ENCODE assay signal across 8 cellular contexts in the genomic region with DNA sequence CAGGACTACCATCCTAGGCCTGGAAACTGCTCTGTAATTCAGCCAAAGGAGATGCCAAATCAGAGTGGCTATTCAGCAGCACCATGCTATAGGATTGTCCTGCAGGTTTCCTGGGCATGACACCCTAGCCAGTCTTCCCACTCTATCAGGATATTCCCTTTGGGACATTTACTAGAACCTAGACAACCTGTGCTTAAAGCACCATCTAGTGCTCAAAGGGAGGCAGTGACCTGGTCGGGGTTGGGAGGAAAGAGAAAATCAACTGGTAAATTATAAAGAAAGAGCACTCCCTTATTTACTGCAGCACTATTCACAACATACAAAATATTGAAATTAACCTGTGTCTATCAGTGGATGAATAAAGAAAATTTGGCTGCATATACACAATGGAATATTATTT.
DNase-seq lines count a peak whose midpoint lies in the region; ATAC-seq and TF ChIP-seq lines count a peak whose summit lies in the region.

No MANE protein-coding gene starts in this region.

- H2AFZ ChIP-seq in H9 (ENCODE audit: low read length) (no peak overlapping the region), SU-DHL-6 (ENCODE audit: low read depth, low read length, severe bottlenecking) (no peak overlapping the region)

- no peak overlapping the region for H3K27ac Mint-ChIP-seq in H9

- H3K4me2 ChIP-seq in H9 (ENCODE audit: insufficient read depth, insufficient read length, low read length) (no peak overlapping the region), SU-DHL-6 (ENCODE audit: low read depth, low read length, poor library complexity, severe bottlenecking) (no peak overlapping the region)

- no peaks in the 10 kb centered on the region for H3K27me3 Mint-ChIP-seq in H9 (ENCODE audit: low read depth)

- no peak overlapping the region for H2BK20ac ChIP-seq in H9 (ENCODE audit: low read depth, low read length, poor library complexity, severe bottlenecking)

- H3K9me2 ChIP-seq in SU-DHL-6 (replicated peaks; ENCODE audit: insufficient read depth, low read length), result no peaks in the 10 kb centered on the region

- H2AK5ac ChIP-seq in H9 (ENCODE audit: insufficient read length, low read length), result no peak overlapping the region

- TF ChIP-seq CTCF in AG09309 (IDR thresholded peaks at IDR 0.05; ENCODE audit: control insufficient read depth, insufficient read depth, low read depth, low read length, missing control alignments) (peak; percentile 86), H9 (conservative IDR thresholded peaks at IDR 0.05) (peak; percentile 88), SU-DHL-6 (IDR thresholded peaks at IDR 0.05; ENCODE audit: insufficient read depth, low read length, poor library complexity, severe bottlenecking) (peak; percentile 17)

- no peak overlapping the region for H2BK120ac ChIP-seq in H9 (ENCODE audit: low read depth, low read length, poor library complexity, severe bottlenecking)

- H3K27me3 ChIP-seq in H9 (ENCODE audit: insufficient read depth, low read length), result no peaks in the 10 kb centered on the region
- no peaks in the 10 kb centered on the region for H3K27me3 ChIP-seq in SU-DHL-6 (ENCODE audit: low read length)
- H3K27me3 ChIP-seq in iPS DF 6.9 (ENCODE audit: control insufficient read depth, insufficient read depth, low read length), result no peaks in the 10 kb centered on the region

- no peaks in the 10 kb centered on the region for H3K23me2 ChIP-seq in H9 (ENCODE audit: insufficient read length, low read depth, low read length, poor library complexity, severe bottlenecking)

- no peak overlapping the region for H2BK15ac ChIP-seq in H9 (ENCODE audit: low read depth, low read length)

- no peak overlapping the region for H4K91ac ChIP-seq in H9 (ENCODE audit: insufficient read length, low read depth, low read length)

- no peak overlapping the region for H3T11ph ChIP-seq in H9 (ENCODE audit: low read length)

- DNase-seq in AG09309 (ENCODE audit: low read depth) (peak; percentile 25), H9 (peak; percentile 62), iPS DF 6.9 (ENCODE audit: low read depth, low spot score) (peak; percentile 39)
- DNase-seq in activated T-cell treated with anti-CD3 and anti-CD28 coated beads, Interleukin-2, amount 50 U/mL, for 48 hours, result no peak
- DNase-seq in activated naive CD4-positive, alpha-beta T cell treated with Interleukin-2 at 50 U/mL for 16 hours, result no peak

- no peaks in the 10 kb centered on the region for H3K79me2 ChIP-seq in H9 (ENCODE audit: insufficient read depth, low read length)
- no peaks in the 10 kb centered on the region for H3K79me2 ChIP-seq in SU-DHL-6 (ENCODE audit: insufficient read depth, low read length)

- H3K4ac ChIP-seq in H9 (ENCODE audit: low read depth, low read length), result no peak overlapping the region

- H4K20me1 ChIP-seq in H9 (ENCODE audit: control insufficient read depth, insufficient read depth, insufficient read length), result no peaks in the 10 kb centered on the region
- H4K20me1 ChIP-seq in SU-DHL-6 (ENCODE audit: low read depth, low read length), result no peaks in the 10 kb centered on the region

- no peak overlapping the region for H2BK5ac ChIP-seq in H9 (ENCODE audit: insufficient read length, low read length)

- peaks cover 5 to 11% of the 10 kb centered on the region in 2 experiments; a peak in 3 of 5 replicates for H3K9me3 Mint-ChIP-seq in H9

- no peak overlapping the region for H3K14ac ChIP-seq in H9 (ENCODE audit: insufficient read depth, low read length)

- H3K36me3 ChIP-seq in SU-DHL-6 (ENCODE audit: low read length), result no peaks in the 10 kb centered on the region
- no peaks in the 10 kb centered on the region for H3K36me3 ChIP-seq in iPS DF 6.9 (ENCODE audit: control insufficient read depth, insufficient read depth, low read length)

- H3K9me3 ChIP-seq in H9 (ENCODE audit: control insufficient read depth, low read depth, low read length) (no peaks in the 10 kb centered on the region), SU-DHL-6 (ENCODE audit: insufficient read depth, low read length) (no peaks in the 10 kb centered on the region), iPS DF 6.9 (ENCODE audit: control insufficient read depth, insufficient read depth, low read length) (no peaks in the 10 kb centered on the region)

- no peak overlapping the region for H3K4me3 ChIP-seq in AG09309 (ENCODE audit: control insufficient read depth, low read depth, low read length)
- no peak overlapping the region for H3K4me3 ChIP-seq in SU-DHL-6 (ENCODE audit: insufficient read depth, low read length, poor library complexity, severe bottlenecking)
- no peak overlapping the region for H3K4me3 ChIP-seq in iPS DF 6.9 (ENCODE audit: low read length)

- no peak overlapping the region for H3K56ac ChIP-seq in H9 (ENCODE audit: insufficient read length, low read depth, low read length)

- H4K8ac ChIP-seq in H9 (replicated peaks; ENCODE audit: insufficient read length, low read depth, low read length), result no peak overlapping the region

- H3K23ac ChIP-seq in H9 (ENCODE audit: insufficient read length, low read depth, low read length), result no peak overlapping the region

- peaks cover 0 to 9% (median 0%) of the 10 kb centered on the region in 3 experiments; a peak in 2 of 7 replicates for H3K36me3 Mint-ChIP-seq in H9 (ENCODE audit: insufficient read depth in 1 of 3, low read depth in 3 of 3)

- H3K27ac ChIP-seq in H9 (ENCODE audit: insufficient read length, low read depth, low read length) (no peak overlapping the region), SU-DHL-6 (ENCODE audit: low read depth, low read length) (no peak overlapping the region), iPS DF 6.9 (ENCODE audit: low read length) (no peak overlapping the region)

- H3K18ac ChIP-seq in H9 (ENCODE audit: insufficient read length, low read depth, low read length), result no peak overlapping the region

- H3K4me1 ChIP-seq in H9 (ENCODE audit: insufficient read depth, low read length) (no peaks in the 10 kb centered on the region), iPS DF 6.9 (ENCODE audit: control insufficient read depth, insufficient read depth, low read length) (0 out of 2 replicates have a peak, but pooled peaks cover 1% of the 10 kb centered on the region)

- H4K5ac ChIP-seq in H9 (ENCODE audit: insufficient read length, low read depth, low read length), result no peak overlapping the region

- H2BK12ac ChIP-seq in H9 (ENCODE audit: insufficient read length, low read depth, low read length), result no peak overlapping the region

- WGBS in H9 (ENCODE audit: extremely low coverage, insufficient read length, low lambda C conversion rate), result no CpG with 5 or more reads among the region's 1 CpG
- WGBS in iPS DF 6.9 (ENCODE audit: insufficient coverage, insufficient read length), result no CpG with 5 or more reads among the region's 1 CpG

- ATAC-seq in HG02870 (IDR thresholded peaks at IDR 0.05; ENCODE audit: unreplicated experiment) (no peak), HG02678 (IDR thresholded peaks at IDR 0.05; ENCODE audit: unreplicated experiment) (no peak)

- no peak overlapping the region for H3K9ac ChIP-seq in H9 (ENCODE audit: extremely low read depth, insufficient read length, low read length)
- H3K9ac ChIP-seq in SU-DHL-6 (ENCODE audit: low read length), result no peak overlapping the region

- H3K4me1 Mint-ChIP-seq in H9, result peaks cover 3 to 6% of the 10 kb centered on the region in 2 experiments; a peak in 3 of 4 replicates

- H3K4me3 Mint-ChIP-seq in H9, result no peak overlapping the region

- H3K79me1 ChIP-seq in H9 (ENCODE audit: insufficient read depth, low read depth, low read length, poor library complexity, severe bottlenecking), result no peaks in the 10 kb centered on the region

- no peaks in the 10 kb centered on the region for H3F3A ChIP-seq in SU-DHL-6 (ENCODE audit: insufficient read depth)

Comparison
In these comparisons a context has a peak if more than half of its experiments do, and no peak if none do; other contexts are left out.
1. DNase-seq: peak in AG09309 (single experiment), H9 (single experiment) and iPS DF 6.9 (single experiment); none in activated T-cell treated with anti-CD3 and anti-CD28 coated beads, Interleukin-2, amount 50 U/mL, for 48 hours (0 of 2) and activated naive CD4-positive, alpha-beta T cell treated with Interleukin-2 at 50 U/mL for 16 hours (single experiment).
2. CTCF ChIP-seq: peak in every context shown above with its lines; median percentile 88 in H9; 86 in AG09309; 17 in SU-DHL-6.